Comparison of ENCODE assay signal across 8 cellular contexts in the genomic region with DNA sequence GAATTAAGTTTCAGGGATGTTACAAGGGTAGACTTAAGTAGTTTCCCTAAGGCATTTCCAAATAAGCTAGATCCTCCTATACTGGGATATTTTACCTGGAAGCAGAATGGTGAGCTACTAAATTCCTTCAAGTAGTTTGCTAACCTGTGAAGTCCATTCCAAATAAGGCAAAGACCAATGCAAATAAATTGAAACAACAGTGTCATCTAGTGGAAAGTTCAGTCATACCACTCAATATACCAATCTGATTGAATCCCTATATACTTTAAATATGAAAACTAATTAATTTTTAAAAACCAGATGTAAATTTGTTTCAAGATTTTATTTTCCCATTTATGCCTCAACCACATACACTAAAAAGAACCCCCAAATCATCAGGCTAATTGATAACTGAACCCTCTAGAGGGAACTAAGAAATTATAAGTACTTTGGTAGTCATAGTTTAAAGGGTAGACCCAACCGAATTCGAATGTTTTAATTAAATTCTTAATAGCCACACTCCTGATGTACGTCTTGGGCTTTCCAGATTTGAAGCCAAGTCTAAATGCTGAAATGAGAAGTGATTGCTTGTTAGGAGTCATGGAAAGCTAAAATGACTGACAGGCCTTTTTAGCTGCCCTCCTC.
A peak's percentile ranks its signal among the peaks of the same experiment; 100 is the strongest.
DNase-seq lines count a peak whose midpoint lies in the region; ATAC-seq and TF ChIP-seq lines count a peak whose summit lies in the region.

No MANE protein-coding gene starts in this region.

- no peaks in the 10 kb centered on the region for H3K9me3 Mint-ChIP-seq in T-cell

- CTCF ChIA-PET in T-cell (lab: Charles Lee) = interaction anchor here (1.0 to 1.1 kb wide), 2 partner anchors 12 to 36 kb away, joined by 3 to 4 read pairs; no protein-coding TSS in a partner anchor

- no peaks in the 10 kb centered on the region for H3K9me3 ChIP-seq in WERI-Rb-1 (ENCODE audit: severe bottlenecking)

- peak; percentile 4 for DNase-seq in AG09319 (ENCODE audit: extremely low read depth, low read depth)
- DNase-seq in M059J (ENCODE audit: low read depth) = peak; percentile 49
- no peak for DNase-seq in WERI-Rb-1
- DNase-seq in inferior parietal cortex (ENCODE audit: extremely low spot score) = peak; percentile 61
- no peak for DNase-seq in activated CD4-positive, alpha-beta T cell treated with anti-CD3 and anti-CD28 coated beads for 48 hours
- no peak for DNase-seq in T-cell
- DNase-seq in activated T-cell treated with anti-CD3 and anti-CD28 coated beads, Interleukin-2, amount 50 U/mL, for 1 hour = no peak

- no peak overlapping the region for H3K27ac Mint-ChIP-seq in T-cell

- no peaks in the 10 kb centered on the region for H3K27me3 ChIP-seq in WERI-Rb-1 (ENCODE audit: insufficient read depth, low read depth, severe bottlenecking)

- no peak overlapping the region for H3K4me3 Mint-ChIP-seq in T-cell

- POLR2A ChIA-PET in T-cell (lab: Charles Lee) = no interaction called here

- peaks cover 1 to 7% of the 10 kb centered on the region in 2 donors for H3K27me3 Mint-ChIP-seq in T-cell

- no peaks in the 10 kb centered on the region for H3K4me1 Mint-ChIP-seq in T-cell

- no peaks in the 10 kb centered on the region for H3K36me3 ChIP-seq in WERI-Rb-1

- peak; percentile 69 for TF ChIP-seq CTCF in AG09319 (IDR thresholded peaks at IDR 0.05; ENCODE audit: low read depth, low read length)
- peak; percentile 44 for TF ChIP-seq CTCF in WERI-Rb-1 (IDR thresholded peaks at IDR 0.05; ENCODE audit: low read depth, low read length)

- no peak overlapping the region for H3K4me3 ChIP-seq in WERI-Rb-1 (ENCODE audit: low read depth, low read length)

- no peaks in the 10 kb centered on the region for H3K36me3 Mint-ChIP-seq in T-cell

- no peak overlapping the region for H3K27ac ChIP-seq in WERI-Rb-1

- ATAC-seq in GM18868 (IDR thresholded peaks at IDR 0.05; ENCODE audit: unreplicated experiment) (peak; percentile 75), T-cell (replicated peaks in 1 of 4) (no peak)

Comparison
In these comparisons a context has a peak if more than half of its experiments do, and no peak if none do; other contexts are left out.
1. DNase-seq: peak in AG09319 (single experiment), M059J (single experiment) and inferior parietal cortex (single experiment); none in WERI-Rb-1 (single experiment), activated CD4-positive, alpha-beta T cell treated with anti-CD3 and anti-CD28 coated beads for 48 hours (single experiment), T-cell (0 of 34) and activated T-cell treated with anti-CD3 and anti-CD28 coated beads, Interleukin-2, amount 50 U/mL, for 1 hour (single experiment).